In genomic region chr11:67314218-67314617, GRCh38 we compare ENCODE assay signal across 24 cellular contexts. TPM values are rescaled to one million over a fixed set of nuclear protein-coding genes. Genes with fewer than 3 reads are reported as not detected.
DNase-seq lines count a peak whose midpoint lies in the region; ATAC-seq, FAIRE-seq and TF ChIP-seq lines count a peak whose summit lies in the region.
"Had no signal": no experiment of that assay in that cellular context is flagged by ENCODE, and none has a peak within 500 bp of the region (broad histone marks: within the 10 kb centered on the region; RNA-seq: fewer than 3 reads in every experiment).

No MANE protein-coding gene starts in this region.

- H3K4me1 Mint-ChIP-seq in MCF 10A (ENCODE audit: insufficient read depth, unreplicated experiment) (peaks cover 41% of the 10 kb centered on the region), neural crest cell (peaks cover 29% of the 10 kb centered on the region)
- H3K4me1 Mint-ChIP-seq in activated T-helper 1 cell treated with anti-CD3 and anti-CD28 coated beads, Interleukin-12 subunit alpha, Interleukin-12 subunit beta, Interleukin-2, Interleukin-4 antibody, amounts not matched to agents 30 ng/mL and 10 ng/mL and 1 ng/mL, durations not matched to agents 14 hours and 24 hours and 36 hours (ENCODE audit: low read depth) = peaks cover 41% of the 10 kb centered on the region
- peaks cover 25% of the 10 kb centered on the region for H3K4me1 Mint-ChIP-seq in activated CD8-positive, alpha-beta T cell treated with anti-CD3 and anti-CD28 coated beads for 36 hours (ENCODE audit: low read depth)

- H3K4me3 Mint-ChIP-seq in MCF 10A (ENCODE audit: unreplicated experiment) (no peak overlapping the region), neural crest cell (peak overlapping the region; percentile 64)
- peak overlapping the region; percentile 15 for H3K4me3 Mint-ChIP-seq in activated T-helper 1 cell treated with anti-CD3 and anti-CD28 coated beads, Interleukin-12 subunit alpha, Interleukin-12 subunit beta, Interleukin-2, Interleukin-4 antibody, amounts not matched to agents 30 ng/mL and 10 ng/mL and 1 ng/mL, durations not matched to agents 14 hours and 24 hours and 36 hours
- H3K4me3 Mint-ChIP-seq in activated CD8-positive, alpha-beta T cell treated with anti-CD3 and anti-CD28 coated beads for 36 hours = no peak overlapping the region
- H3K4me3 Mint-ChIP-seq: activated T-cell treated with anti-CD3 and anti-CD28 coated beads, Interleukin-2, amount 50 U/mL, for 72 hours; mesothelial cell of epicardium; neural progenitor cell had no signal

- no peak overlapping the region for H2AFZ ChIP-seq in mammary epithelial cell (ENCODE audit: low read depth, low read length)
- H2AFZ ChIP-seq: neural progenitor cell had no signal

- CTCF ChIA-PET in MCF 10A (lab: Yijun Ruan, JAX) = interaction anchor here (0.8 to 2.9 kb wide), 6 partner anchors 9 to 260 kb away, joined by 3 to 13 read pairs (median 5); no protein-coding TSS in a partner anchor
- CTCF ChIA-PET in mammary epithelial cell (lab: Charles Lee; ENCODE audit: low non-redundant PET) = no interaction called here
- CTCF ChIA-PET in activated CD8-positive, alpha-beta T cell treated with anti-CD3 and anti-CD28 coated beads for 36 hours (lab: Charles Lee) = interaction anchor here (0.7 to 1.6 kb wide), 6 partner anchors 10 to 60 kb away, joined by 3 to 7 read pairs (median 4); no protein-coding TSS in a partner anchor

- H3K27me3 Mint-ChIP-seq in MCF 10A (ENCODE audit: insufficient read depth, unreplicated experiment) (no peaks in the 10 kb centered on the region), neural crest cell (ENCODE audit: low read depth) (peaks cover 2% of the 10 kb centered on the region)
- H3K27me3 Mint-ChIP-seq in activated T-helper 1 cell treated with anti-CD3 and anti-CD28 coated beads, Interleukin-12 subunit alpha, Interleukin-12 subunit beta, Interleukin-2, Interleukin-4 antibody, amounts not matched to agents 30 ng/mL and 10 ng/mL and 1 ng/mL, durations not matched to agents 14 hours and 24 hours and 36 hours (ENCODE audit: insufficient read depth) = peaks cover 4% of the 10 kb centered on the region
- no peaks in the 10 kb centered on the region for H3K27me3 Mint-ChIP-seq in activated CD8-positive, alpha-beta T cell treated with anti-CD3 and anti-CD28 coated beads for 36 hours
- H3K27me3 Mint-ChIP-seq: activated naive CD8-positive, alpha-beta T cell had no signal

- H4K20me1 ChIP-seq in mammary epithelial cell (ENCODE audit: insufficient read depth, low read length) = no peaks in the 10 kb centered on the region

- dilution Hi-C loops in mammary epithelial cell (cut with HindIII; ENCODE audit: low sequenced_read_pairs) = loop anchor here (10.0 kb wide), 1 partner anchor 59 kb away; no protein-coding TSS in a partner anchor

- H3K4me2 ChIP-seq in mammary epithelial cell (ENCODE audit: insufficient read depth, low read depth, low read length) = no peak overlapping the region
- H3K4me2 ChIP-seq: neural progenitor cell had no signal

- no peak for DNase-seq in MCF 10A (ENCODE audit: unreplicated experiment)
- DNase-seq in mammary epithelial cell = no peak
- DNase-seq in activated T-helper 1 cell treated with anti-CD3 and anti-CD28 coated beads, Interleukin-12 subunit alpha, Interleukin-12 subunit beta, Interleukin-2, Interleukin-4 antibody, amounts not matched to agents 30 ng/mL and 10 ng/mL and 1 ng/mL, durations not matched to agents 14 hours and 24 hours and 36 hours (ENCODE audit: low spot score) = no peak
- DNase-seq in neural crest cell (ENCODE audit: low read depth, low spot score) = no peak
- no peak for DNase-seq in activated CD8-positive, alpha-beta T cell treated with anti-CD3 and anti-CD28 coated beads for 36 hours
- DNase-seq in COLO829 (ENCODE audit: low spot score) = no peak
- DNase-seq in small intestine = no peak
- DNase-seq: activated CD8-positive, alpha-beta memory T cell treated with anti-CD3 and anti-CD28 coated beads for 24 hours; activated T-cell treated with anti-CD3 and anti-CD28 coated beads, Interleukin-2, amount 50 U/mL, for 72 hours; DMS79 treated with DMSO at 0.1 percent for 48 hours; head of caudate nucleus; left colon; NCI-H1048; NCI-H187 treated with DMSO at 0.1 percent for 48 hours; NCI-H2227 treated with DMSO at 0.1 percent for 48 hours; SHP77 treated with DMSO at 0.1 percent for 48 hours; spleen; stimulated activated CD4-positive, alpha-beta T cell treated with anti-CD3 and anti-CD28 coated beads, Interleukin-4, amount 100 ng/mL, for 24 hours; uterus had no signal

- FAIRE-seq in small intestine (lab: Jason Lieb, UNC) = no peak

- H3K27ac Mint-ChIP-seq in MCF 10A (ENCODE audit: low read depth, unreplicated experiment) (peak overlapping the region; percentile 78), neural crest cell (ENCODE audit: unreplicated experiment) (no peak overlapping the region)
- H3K27ac Mint-ChIP-seq in activated T-helper 1 cell treated with anti-CD3 and anti-CD28 coated beads, Interleukin-12 subunit alpha, Interleukin-12 subunit beta, Interleukin-2, Interleukin-4 antibody, amounts not matched to agents 30 ng/mL and 10 ng/mL and 1 ng/mL, durations not matched to agents 14 hours and 24 hours and 36 hours = peak overlapping the region; percentile 40
- H3K27ac Mint-ChIP-seq in activated CD8-positive, alpha-beta T cell treated with anti-CD3 and anti-CD28 coated beads for 36 hours = no peak overlapping the region
- H3K27ac Mint-ChIP-seq: mesothelial cell of epicardium, neural progenitor cell had no signal

- peaks cover 11% of the 10 kb centered on the region for H3K79me2 ChIP-seq in mammary epithelial cell (ENCODE audit: insufficient read depth, low read length)

- no peak overlapping the region for H3K9ac ChIP-seq in mammary epithelial cell (ENCODE audit: insufficient read depth, low read length)
- H3K9ac ChIP-seq: neural progenitor cell had no signal

- intact Hi-C loops in MCF 10A (cut with micrococcal nuclease) (no loop called here), mammary epithelial cell (cut with micrococcal nuclease) (no loop called here)
- intact Hi-C loops in activated T-helper 1 cell treated with anti-CD3 and anti-CD28 coated beads, Interleukin-12 subunit alpha, Interleukin-12 subunit beta, Interleukin-2, Interleukin-4 antibody, amounts not matched to agents 30 ng/mL and 10 ng/mL and 1 ng/mL, durations not matched to agents 14 hours and 24 hours and 36 hours (cut with micrococcal nuclease) = no loop called here
- intact Hi-C loops in activated CD8-positive, alpha-beta T cell treated with anti-CD3 and anti-CD28 coated beads for 36 hours (cut with micrococcal nuclease) = no loop called here

- H3K27me3 ChIP-seq in mammary epithelial cell (ENCODE audit: insufficient read depth, low read length) (no peaks in the 10 kb centered on the region), small intestine (ENCODE audit: control insufficient read depth in 2 of 2, insufficient read depth in 2 of 2, low read length in 2 of 2) (no peaks in the 10 kb centered on the region)
- H3K27me3 ChIP-seq: spleen, uterus had no signal

- H3K27ac ChIP-seq in mammary epithelial cell (ENCODE audit: insufficient read depth, low read depth, low read length) = no peak overlapping the region
- H3K27ac ChIP-seq in small intestine (ENCODE audit: low read depth in 1 of 2, low read length in 1 of 2) = no peak overlapping the region
- H3K27ac ChIP-seq: neural progenitor cell, uterus had no signal

- ATAC-seq in activated CD8-positive, alpha-beta T cell treated with anti-CD3 and anti-CD28 coated beads for 36 hours = no peak
- ATAC-seq in HG02610 (IDR thresholded peaks at IDR 0.05; ENCODE audit: unreplicated experiment) = no peak
- ATAC-seq: activated T-cell treated with anti-CD3 and anti-CD28 coated beads, Interleukin-2, amount 50 U/mL, for 72 hours; left colon had no signal

- H3K36me3 Mint-ChIP-seq in MCF 10A (ENCODE audit: insufficient read depth, unreplicated experiment) = peaks cover 26% of the 10 kb centered on the region
- peaks cover 7% of the 10 kb centered on the region for H3K36me3 Mint-ChIP-seq in activated T-helper 1 cell treated with anti-CD3 and anti-CD28 coated beads, Interleukin-12 subunit alpha, Interleukin-12 subunit beta, Interleukin-2, Interleukin-4 antibody, amounts not matched to agents 30 ng/mL and 10 ng/mL and 1 ng/mL, durations not matched to agents 14 hours and 24 hours and 36 hours (ENCODE audit: low read depth)
- no peaks in the 10 kb centered on the region for H3K36me3 Mint-ChIP-seq in neural crest cell (ENCODE audit: low read depth)
- H3K36me3 Mint-ChIP-seq in activated CD8-positive, alpha-beta T cell treated with anti-CD3 and anti-CD28 coated beads for 36 hours (ENCODE audit: low read depth) = peaks cover 2% of the 10 kb centered on the region
- H3K36me3 Mint-ChIP-seq: activated naive CD8-positive, alpha-beta T cell; neural progenitor cell had no signal

- POLR2A ChIA-PET in MCF 10A (lab: Yijun Ruan, JAX) = interaction anchor here (0.6 to 8.6 kb wide), 9 partner anchors 11 to 296 kb away, joined by 3 to 107 read pairs (median 5); partner anchors contain the start of genes ANKRD13D, GRK2, POLD4 and SSH3
- POLR2A ChIA-PET in activated CD8-positive, alpha-beta T cell treated with anti-CD3 and anti-CD28 coated beads for 36 hours (lab: Charles Lee) = interaction anchor here (1.3 to 2.7 kb wide), 5 partner anchors 9 to 74 kb away, joined by 3 to 11 read pairs (median 5); partner anchors contain the start of gene ANKRD13D

- 100% methylated on average over 1 of the region's 2 CpGs for WGBS in mammary epithelial cell (ENCODE audit: low coverage, missing lambda C conversion rate)
- 84 to 86% (median 86%) methylated on average over 2 of the region's 2 CpGs for WGBS in small intestine, 3 donors

- H3K4me1 ChIP-seq in mammary epithelial cell (ENCODE audit: insufficient read depth, low read length) = peaks cover 57% of the 10 kb centered on the region
- H3K4me1 ChIP-seq in small intestine (ENCODE audit: control insufficient read depth in 2 of 2, insufficient read depth in 1 of 2, low read depth in 1 of 2, low read length in 1 of 2) = peaks cover 0 to 2% of the 10 kb centered on the region in 2 donors

- H3K9me3 ChIP-seq in mammary epithelial cell (replicated peaks; ENCODE audit: insufficient read depth, low read length) (no peaks in the 10 kb centered on the region), small intestine (ENCODE audit: control insufficient read depth, low read depth) (no peaks in the 10 kb centered on the region)
- H3K9me3 ChIP-seq: HAP-1, spleen, uterus had no signal

- H3K36me3 ChIP-seq in mammary epithelial cell (ENCODE audit: insufficient read depth, low read length) = no peaks in the 10 kb centered on the region
- H3K36me3 ChIP-seq in small intestine (ENCODE audit: control insufficient read depth in 2 of 2, insufficient read depth in 2 of 2, low read length in 2 of 2) = peaks cover 3 to 5% of the 10 kb centered on the region in 2 donors
- H3K36me3 ChIP-seq: neural progenitor cell, uterus had no signal

- TF ChIP-seq CTCF in MCF 10A (IDR thresholded peaks at IDR 0.05; ENCODE audit: unreplicated experiment) (no peak), mammary epithelial cell (conservative IDR thresholded peaks at IDR 0.05 in 1 of 2, IDR thresholded peaks at IDR 0.05 in 1 of 2; ENCODE audit: extremely low read depth in 1 of 2, insufficient read depth in 1 of 2, low read depth in 1 of 2, low read length in 2 of 2) (no peak), neural crest cell (conservative IDR thresholded peaks at IDR 0.05) (no peak)
- no peak for TF ChIP-seq CTCF in activated CD8-positive, alpha-beta T cell treated with anti-CD3 and anti-CD28 coated beads for 36 hours (IDR thresholded peaks at IDR 0.05)

- in situ Hi-C loops in mammary epithelial cell (cut with MboI; ENCODE audit: low sequenced_read_pairs in 2 of 2) = loop anchor here (5.0 kb wide), 1 partner anchor 52 kb away; no protein-coding TSS in a partner anchor

- H3K9me3 Mint-ChIP-seq in MCF 10A (ENCODE audit: unreplicated experiment) (no peaks in the 10 kb centered on the region), neural crest cell (no peaks in the 10 kb centered on the region)
- H3K9me3 Mint-ChIP-seq in activated T-helper 1 cell treated with anti-CD3 and anti-CD28 coated beads, Interleukin-12 subunit alpha, Interleukin-12 subunit beta, Interleukin-2, Interleukin-4 antibody, amounts not matched to agents 30 ng/mL and 10 ng/mL and 1 ng/mL, durations not matched to agents 14 hours and 24 hours and 36 hours = no peaks in the 10 kb centered on the region
- H3K9me3 Mint-ChIP-seq in activated CD8-positive, alpha-beta T cell treated with anti-CD3 and anti-CD28 coated beads for 36 hours = no peaks in the 10 kb centered on the region
- H3K9me3 Mint-ChIP-seq: activated T-cell treated with anti-CD3 and anti-CD28 coated beads, Interleukin-2, amount 50 U/mL, for 72 hours; mesothelial cell of epicardium; neural progenitor cell had no signal

- no TSS peak for BruUV-seq in MCF 10A (replicated peaks; lab: Mats Ljungman, UMichigan)
- no TSS peak for BruUV-seq in mammary epithelial cell (replicated peaks; lab: Mats Ljungman, UMichigan)

- no peak overlapping the region for H3K4me3 ChIP-seq in mammary epithelial cell (replicated peaks in 1 of 3; ENCODE audit: insufficient read depth in 1 of 3, low read depth in 2 of 3, low read length in 3 of 3)
- H3K4me3 ChIP-seq in small intestine (ENCODE audit: low read depth in 1 of 2, low read length in 2 of 2) = no peak overlapping the region
- H3K4me3 ChIP-seq: HAP-1, neural progenitor cell, spleen, uterus had no signal

RNA-seq across cellular contexts. Expression of gene SSH3, which starts 10.9 kb away (rescaled TPM):
- total RNA-seq in MCF 10A (2022) (31.7 and 38.0 TPM in 2 replicates), mammary epithelial cell (10 to 100 TPM; 47.0 to 86.9 TPM), neural crest cell (3.0 and 3.3 TPM in 2 replicates)
- polyA plus RNA-seq in mammary epithelial cell (34.8 TPM), small intestine (10 to 100 TPM; 27.5 to 55.2 (median 29.7) TPM)
- polyA minus RNA-seq in mammary epithelial cell = 21.2 TPM
- total RNA-seq in activated T-helper 1 cell treated with anti-CD3 and anti-CD28 coated beads, Interleukin-12 subunit alpha, Interleukin-12 subunit beta, Interleukin-2, Interleukin-4 antibody, amounts not matched to agents 30 ng/mL and 10 ng/mL and 1 ng/mL, durations not matched to agents 14 hours and 24 hours and 36 hours = 9.2 and 9.4 TPM in 2 replicates
- 1 to 10 TPM; 7.4 to 9.1 TPM for total RNA-seq in activated CD8-positive, alpha-beta T cell treated with anti-CD3 and anti-CD28 coated beads for 36 hours

RNA-seq across cellular contexts. Expression of gene ANKRD13D, which starts 25.1 kb away (rescaled TPM):
- total RNA-seq in MCF 10A (2022) (39.7 and 46.2 TPM in 2 replicates), mammary epithelial cell (10 to 100 TPM; 25.7 to 56.7 TPM), neural crest cell (58.9 and 71.8 TPM in 2 replicates)
- polyA plus RNA-seq in mammary epithelial cell (29.0 TPM), small intestine (10 to 100 TPM in 2 of 3 donors, 1 to 10 TPM in 1; 7.8 to 24.1 (median 16.2) TPM)
- 34.7 TPM for polyA minus RNA-seq in mammary epithelial cell
- 124 and 129 TPM in 2 replicates for total RNA-seq in activated T-helper 1 cell treated with anti-CD3 and anti-CD28 coated beads, Interleukin-12 subunit alpha, Interleukin-12 subunit beta, Interleukin-2, Interleukin-4 antibody, amounts not matched to agents 30 ng/mL and 10 ng/mL and 1 ng/mL, durations not matched to agents 14 hours and 24 hours and 36 hours
- total RNA-seq in activated CD8-positive, alpha-beta T cell treated with anti-CD3 and anti-CD28 coated beads for 36 hours = 10 to 100 TPM; 75.4 to 78.7 TPM

RNA-seq across cellular contexts. Expression of gene POLD4, which starts 39.1 kb away (rescaled TPM):
- total RNA-seq in MCF 10A (2022) = 54.8 and 79.9 TPM in 2 replicates
- total RNA-seq in mammary epithelial cell = 10 to 100 TPM; 39.2 to 75.2 TPM
- polyA plus RNA-seq in mammary epithelial cell = 86.3 TPM
- polyA minus RNA-seq in mammary epithelial cell = 5.9 TPM
- 36.7 and 39.8 TPM in 2 replicates for total RNA-seq in activated T-helper 1 cell treated with anti-CD3 and anti-CD28 coated beads, Interleukin-12 subunit alpha, Interleukin-12 subunit beta, Interleukin-2, Interleukin-4 antibody, amounts not matched to agents 30 ng/mL and 10 ng/mL and 1 ng/mL, durations not matched to agents 14 hours and 24 hours and 36 hours
- total RNA-seq in neural crest cell = 3.7 and 7.1 TPM in 2 replicates
- 10 to 100 TPM; 34.1 to 36.1 TPM for total RNA-seq in activated CD8-positive, alpha-beta T cell treated with anti-CD3 and anti-CD28 coated beads for 36 hours
- polyA plus RNA-seq in small intestine = 100 to 1,000 TPM; 153 to 492 (median 467) TPM

RNA-seq across cellular contexts. Expression of gene GRK2, which starts 47.9 kb away (rescaled TPM):
- total RNA-seq in MCF 10A (2022) = 48.1 and 50.1 TPM in 2 replicates
- total RNA-seq in mammary epithelial cell = 10 to 100 TPM; 31.7 to 55.4 TPM
- polyA plus RNA-seq in mammary epithelial cell = 37.8 TPM
- 81.3 TPM for polyA minus RNA-seq in mammary epithelial cell
- total RNA-seq in activated T-helper 1 cell treated with anti-CD3 and anti-CD28 coated beads, Interleukin-12 subunit alpha, Interleukin-12 subunit beta, Interleukin-2, Interleukin-4 antibody, amounts not matched to agents 30 ng/mL and 10 ng/mL and 1 ng/mL, durations not matched to agents 14 hours and 24 hours and 36 hours = 249 and 250 TPM in 2 replicates
- total RNA-seq in neural crest cell = 51.3 and 55.1 TPM in 2 replicates
- 100 to 1,000 TPM; 303 to 305 TPM for total RNA-seq in activated CD8-positive, alpha-beta T cell treated with anti-CD3 and anti-CD28 coated beads for 36 hours
- polyA plus RNA-seq in small intestine = 100 to 1,000 TPM in 2 of 3 donors, 10 to 100 TPM in 1; 97.4 to 153 (median 106) TPM

RNA-seq across cellular contexts. Expression of gene CLCF1, which starts 59.2 kb away (rescaled TPM):
- 5.8 and 7.0 TPM in 2 replicates for total RNA-seq in MCF 10A (2022)
- total RNA-seq in mammary epithelial cell = 10 to 100 TPM in 1 of 2 donors, 1 to 10 TPM in 1; 8.3 to 12.5 TPM
- 15.4 TPM for polyA plus RNA-seq in mammary epithelial cell
- 21.4 TPM for polyA minus RNA-seq in mammary epithelial cell
- total RNA-seq in activated T-helper 1 cell treated with anti-CD3 and anti-CD28 coated beads, Interleukin-12 subunit alpha, Interleukin-12 subunit beta, Interleukin-2, Interleukin-4 antibody, amounts not matched to agents 30 ng/mL and 10 ng/mL and 1 ng/mL, durations not matched to agents 14 hours and 24 hours and 36 hours = 0.64 and 0.73 TPM in 2 replicates
- total RNA-seq in neural crest cell = 0.41 and 0.68 TPM in 2 replicates
- under 1 TPM; 0.79 to 0.81 TPM for total RNA-seq in activated CD8-positive, alpha-beta T cell treated with anti-CD3 and anti-CD28 coated beads for 36 hours
- 1 to 10 TPM in 2 of 3 donors, not detected in 1; 1.4 to 3.0 TPM for polyA plus RNA-seq in small intestine

Comparison
In these comparisons a context has a peak if more than half of its experiments do, and no peak if none do; other contexts are left out.
1. H3K27ac Mint-ChIP-seq: peak in MCF 10A (single experiment) and activated T-helper 1 cell treated with anti-CD3 and anti-CD28 coated beads, Interleukin-12 subunit alpha, Interleukin-12 subunit beta, Interleukin-2, Interleukin-4 antibody, amounts not matched to agents 30 ng/mL and 10 ng/mL and 1 ng/mL, durations not matched to agents 14 hours and 24 hours and 36 hours (single experiment); none in neural crest cell (single experiment) and activated CD8-positive, alpha-beta T cell treated with anti-CD3 and anti-CD28 coated beads for 36 hours (single experiment).
2. H3K4me3 Mint-ChIP-seq: peak in activated T-helper 1 cell treated with anti-CD3 and anti-CD28 coated beads, Interleukin-12 subunit alpha, Interleukin-12 subunit beta, Interleukin-2, Interleukin-4 antibody, amounts not matched to agents 30 ng/mL and 10 ng/mL and 1 ng/mL, durations not matched to agents 14 hours and 24 hours and 36 hours (single experiment) and neural crest cell (single experiment); none in MCF 10A (single experiment) and activated CD8-positive, alpha-beta T cell treated with anti-CD3 and anti-CD28 coated beads for 36 hours (single experiment).